ENCODE assay signal across 18 cellular contexts in genomic region chr4:25870081-25870480, GRCh38.
A peak's percentile ranks its signal among the peaks of the same experiment; 100 is the strongest.
DNase-seq lines count a peak whose midpoint lies in the region; ATAC-seq and FAIRE-seq lines count a peak whose summit lies in the region.
"Had no signal": no experiment of that assay in that cellular context is flagged by ENCODE, and none has a peak within 500 bp of the region (broad histone marks: within the 10 kb centered on the region; RNA-seq: fewer than 3 reads in every experiment).

No MANE protein-coding gene starts in this region.

- peaks cover 7% of the 10 kb centered on the region for H3K9me3 Mint-ChIP-seq in stimulated activated memory B cell treated with anti-CD40 and anti-IgM and Interleukin-4, amounts not matched to agents 10 μg/mL and 1 μg/mL and 100 μg/mL, for 72 hours
- H3K9me3 Mint-ChIP-seq: activated T-cell treated with anti-CD3 and anti-CD28 coated beads, Interleukin-2, amount 50 U/mL, for 72 hours; CD4-positive, alpha-beta memory T cell had no signal

- peak overlapping the region; percentile 95 for H3K27ac Mint-ChIP-seq in stimulated activated memory B cell treated with anti-CD40 and anti-IgM and Interleukin-4, amounts not matched to agents 10 μg/mL and 1 μg/mL and 100 μg/mL, for 72 hours
- H3K27ac Mint-ChIP-seq: activated T-cell treated with anti-CD3 and anti-CD28 coated beads, Interleukin-2, amount 50 U/mL, for 72 hours; CD4-positive, alpha-beta memory T cell had no signal

- FAIRE-seq in urothelium cell line (lab: Jason Lieb, UNC): no peak
- FAIRE-seq: keratinocyte had no signal

- DNase-seq in SW480 (ENCODE audit: low spot score): no peak
- DNase-seq in GF-D8 (lab: John Stamatoyannopoulos, UW): no peak
- no peak for DNase-seq in NCI-H2196 (lab: John Stamatoyannopoulos, UW; ENCODE audit: unreplicated experiment)
- no peak for DNase-seq in urothelium cell line (ENCODE audit: low spot score)
- DNase-seq: activated CD4-positive, alpha-beta T cell treated with anti-CD3 and anti-CD28 coated beads for 4 hours; activated T-cell treated with anti-CD3 and anti-CD28 coated beads, Interleukin-2, amount 50 U/mL, for 72 hours; amniotic stem cell; CD4-positive, alpha-beta memory T cell; colonic mucosa; HCEC 1CT; heart left ventricle; NCI-H146; NCI-H510A treated with DMSO at 0.1 percent for 48 hours had no signal

- no peaks in the 10 kb centered on the region for H3K27me3 Mint-ChIP-seq in stimulated activated memory B cell treated with anti-CD40 and anti-IgM and Interleukin-4, amounts not matched to agents 10 μg/mL and 1 μg/mL and 100 μg/mL, for 72 hours
- H3K27me3 Mint-ChIP-seq: CD4-positive, alpha-beta memory T cell had no signal

- peaks cover 94% of the 10 kb centered on the region for H3K4me1 Mint-ChIP-seq in stimulated activated memory B cell treated with anti-CD40 and anti-IgM and Interleukin-4, amounts not matched to agents 10 μg/mL and 1 μg/mL and 100 μg/mL, for 72 hours

- peak overlapping the region; percentile 29 for H3K4me3 Mint-ChIP-seq in stimulated activated memory B cell treated with anti-CD40 and anti-IgM and Interleukin-4, amounts not matched to agents 10 μg/mL and 1 μg/mL and 100 μg/mL, for 72 hours
- H3K4me3 Mint-ChIP-seq: activated T-cell treated with anti-CD3 and anti-CD28 coated beads, Interleukin-2, amount 50 U/mL, for 72 hours; CD4-positive, alpha-beta memory T cell had no signal

- H3K36me3 Mint-ChIP-seq in stimulated activated memory B cell treated with anti-CD40 and anti-IgM and Interleukin-4, amounts not matched to agents 10 μg/mL and 1 μg/mL and 100 μg/mL, for 72 hours: peaks cover 19% of the 10 kb centered on the region
- H3K36me3 Mint-ChIP-seq: CD4-positive, alpha-beta memory T cell had no signal

- ATAC-seq in GM18909 (IDR thresholded peaks at IDR 0.05; ENCODE audit: poor library complexity, unreplicated experiment) (peak; percentile 42), GM21619 (IDR thresholded peaks at IDR 0.05; ENCODE audit: unreplicated experiment) (peak; percentile 37), HG03135 (IDR thresholded peaks at IDR 0.05; ENCODE audit: unreplicated experiment) (peak; percentile 31)
- ATAC-seq in stimulated activated memory B cell treated with anti-CD40 and anti-IgM and Interleukin-4, amounts not matched to agents 10 μg/mL and 1 μg/mL and 100 μg/mL, for 72 hours: peak; percentile 61
- ATAC-seq: heart left ventricle had no signal
